In genomic region chr14:89955418-89956293, GRCh38 we compare ENCODE assay signal across 8 cellular contexts. TPM values are rescaled to one million over a fixed set of nuclear protein-coding genes. Genes with fewer than 3 reads are reported as not detected.
DNase-seq lines count a peak whose midpoint lies in the region; ATAC-seq and TF ChIP-seq lines count a peak whose summit lies in the region.

TSS of gene TDP1 (plus strand) at chr14:89955927. CDS start at chr14:89963115, 7,188 bp downstream.

- H3K79me2 ChIP-seq in osteoblast (ENCODE audit: insufficient read depth, low read length): peaks cover 38% of the 10 kb centered on the region

- ATAC-seq in HG02588 (IDR thresholded peaks at IDR 0.05; ENCODE audit: unreplicated experiment) (peak; percentile 63), SK-N-SH treated with all-trans-retinoic acid at 6 μM for 48 hours (peak; percentile 83), thoracic aorta (ENCODE audit: insufficient number of reproducible peaks, low FRiP score, low read depth) (peak; percentile 77)
- peak; percentile 48 to 66 for ATAC-seq in activated naive CD4-positive, alpha-beta T cell treated with anti-CD3 and anti-CD28 coated beads, Interleukin-2, amount 50 U/mL, for 72 hours

- H4K20me1 ChIP-seq in osteoblast (ENCODE audit: insufficient read depth, low read length): no peaks in the 10 kb centered on the region

- H3K4me1 ChIP-seq in osteoblast (ENCODE audit: insufficient read depth, low read length): peaks cover 8% of the 10 kb centered on the region
- peaks cover 9 to 19% of the 10 kb centered on the region in 2 donors for H3K4me1 ChIP-seq in thoracic aorta (ENCODE audit: control insufficient read depth in 1 of 2, low read depth in 2 of 2)

- peak within 1 kb of the TSS; percentile 81 for H3K4me3 ChIP-seq in GM08714 (ENCODE audit: low read length)
- peak within 1 kb of the TSS; percentile 85 for H3K4me3 ChIP-seq in osteoblast (ENCODE audit: insufficient read depth, low read length)
- peak within 1 kb of the TSS; percentile 94 for H3K4me3 ChIP-seq in thoracic aorta

- peaks cover 3 to 6% of the 10 kb centered on the region in 2 donors for H3K9me3 Mint-ChIP-seq in activated naive CD4-positive, alpha-beta T cell treated with anti-CD3 and anti-CD28 coated beads, Interleukin-2, amount 50 U/mL, for 72 hours

- H3K36me3 ChIP-seq in osteoblast (ENCODE audit: insufficient read depth, low read length) (peaks cover 23% of the 10 kb centered on the region), thoracic aorta (no peaks in the 10 kb centered on the region)

- H3K9me3 ChIP-seq in osteoblast (ENCODE audit: low read depth, low read length) (no peaks in the 10 kb centered on the region), thoracic aorta (no peaks in the 10 kb centered on the region)

- H3K36me3 Mint-ChIP-seq in activated naive CD4-positive, alpha-beta T cell treated with anti-CD3 and anti-CD28 coated beads, Interleukin-2, amount 50 U/mL, for 72 hours: peaks cover 35% of the 10 kb centered on the region in 2 donors

- H2AFZ ChIP-seq in osteoblast (ENCODE audit: low read length): peak within 1 kb of the TSS; percentile 96

- TF ChIP-seq CTCF in osteoblast (IDR thresholded peaks at IDR 0.05; ENCODE audit: extremely low read depth, low read depth, low read length) (no peak), thoracic aorta (IDR thresholded peaks at IDR 0.05) (no peak)

- H3K27me3 ChIP-seq in osteoblast (ENCODE audit: insufficient read depth, low read length) (no peaks in the 10 kb centered on the region), thoracic aorta (replicated peaks; ENCODE audit: insufficient read depth) (no peaks in the 10 kb centered on the region)

- H3K4me2 ChIP-seq in osteoblast (ENCODE audit: insufficient read depth, low read length): peak within 1 kb of the TSS; percentile 100

- H3K27ac Mint-ChIP-seq in activated naive CD4-positive, alpha-beta T cell treated with anti-CD3 and anti-CD28 coated beads, Interleukin-2, amount 50 U/mL, for 72 hours: peak within 1 kb of the TSS; percentile 96 to 98

- DNase-seq in NCI-H1092 (lab: John Stamatoyannopoulos, UW) (peak; percentile 89), glomerular endothelial cell (ENCODE audit: extremely low read depth, low read depth, low spot score) (peak; percentile 71), osteoblast (ENCODE audit: insufficient read length, low spot score, missing footprints) (peak; percentile 96), thoracic aorta (ENCODE audit: low spot score) (peak; percentile 81)
- DNase-seq in activated naive CD4-positive, alpha-beta T cell treated with anti-CD3 and anti-CD28 coated beads, Interleukin-2, amount 50 U/mL, for 72 hours (ENCODE audit: low spot score in 2 of 2): peak; percentile 95 to 96

- peak within 1 kb of the TSS; percentile 92 for H3K27ac ChIP-seq in osteoblast (ENCODE audit: low read depth, low read length)
- peak within 1 kb of the TSS; percentile 80 to 95 for H3K27ac ChIP-seq in thoracic aorta

TF ChIP-seq in SK-N-SH treated with all-trans-retinoic acid at 6 μM for 48 hours, 23 proteins besides CTCF, POLR2A, EP300 and RAD21:
- TF ChIP-seq POU6F1 (CRISPR knock-in tag; IDR thresholded peaks at IDR 0.05; ENCODE audit: borderline replicate concordance, low read depth) (no peak), ZFP30 (CRISPR knock-in tag; IDR thresholded peaks at IDR 0.05) (no peak), ZNF70 (CRISPR knock-in tag; IDR thresholded peaks at IDR 0.05) (no peak)

RNA-seq across cellular contexts. Expression of gene TDP1, which starts in this region (rescaled TPM):
- total RNA-seq in activated naive CD4-positive, alpha-beta T cell treated with anti-CD3 and anti-CD28 coated beads, Interleukin-2, amount 50 U/mL, for 72 hours: 100 to 1,000 TPM in 1 of 2 donors, 10 to 100 TPM in 1; 99.2 to 109 TPM
- 21.8 and 27.8 TPM in 2 replicates for total RNA-seq in glomerular endothelial cell
- 11.2 and 16.2 TPM in 2 replicates for total RNA-seq in osteoblast
- 10 to 100 TPM; 11.2 to 21.4 TPM for total RNA-seq in thoracic aorta

Comparison
In these comparisons a context has a peak if more than half of its experiments do, and no peak if none do; other contexts are left out.
1. Peak in every context shown above with its lines: DNase-seq, ATAC-seq, H3K4me3 ChIP-seq and H3K27ac ChIP-seq.